Comparison of ENCODE assay signal across 10 cellular contexts in genomic region chr1:8509579-8509978, GRCh38.
DNase-seq lines count a peak whose midpoint lies in the region; ATAC-seq and TF ChIP-seq lines count a peak whose summit lies in the region.
"Had no signal": no experiment of that assay in that cellular context is flagged by ENCODE, and none has a peak within 500 bp of the region (broad histone marks: within the 10 kb centered on the region; RNA-seq: fewer than 3 reads in every experiment).

No MANE protein-coding gene starts in this region.

- intact Hi-C loops in esophagus squamous epithelium (cut with DNase I) = no loop called here

- H4K20me1 ChIP-seq in SU-DHL-6 (ENCODE audit: low read depth, low read length) = no peaks in the 10 kb centered on the region

- H3K9me3 ChIP-seq in CD4-positive, CD25-positive, alpha-beta regulatory T cell (ENCODE audit: control insufficient read depth in 2 of 2, low read length in 2 of 2) = no peaks in the 10 kb centered on the region
- H3K9me3 ChIP-seq in SU-DHL-6 (ENCODE audit: insufficient read depth, low read length) = no peaks in the 10 kb centered on the region
- no peaks in the 10 kb centered on the region for H3K9me3 ChIP-seq in esophagus squamous epithelium
- H3K9me3 ChIP-seq: SJSA1 had no signal

- H3K79me2 ChIP-seq in SU-DHL-6 (ENCODE audit: insufficient read depth, low read length) = peaks cover 55% of the 10 kb centered on the region

- peak overlapping the region; percentile 67 to 89 (median 76) for H3K4me3 Mint-ChIP-seq in CD4-positive, CD25-positive, alpha-beta regulatory T cell

- H3K27me3 Mint-ChIP-seq in CD4-positive, CD25-positive, alpha-beta regulatory T cell = no peaks in the 10 kb centered on the region

- no peaks in the 10 kb centered on the region for H3K9me3 Mint-ChIP-seq in CD4-positive, CD25-positive, alpha-beta regulatory T cell

- TF ChIP-seq CTCF in SU-DHL-6 (IDR thresholded peaks at IDR 0.05; ENCODE audit: insufficient read depth, low read length, poor library complexity, severe bottlenecking) (no peak), esophagus squamous epithelium (IDR thresholded peaks at IDR 0.05) (no peak)

- peak overlapping the region; percentile 85 to 99 (median 96) for H3K27ac Mint-ChIP-seq in CD4-positive, CD25-positive, alpha-beta regulatory T cell

- H3K4me1 ChIP-seq in CD4-positive, CD25-positive, alpha-beta regulatory T cell (ENCODE audit: control insufficient read depth, insufficient read depth, low read length, poor library complexity, severe bottlenecking) = peaks cover 25% of the 10 kb centered on the region
- peaks cover 5 to 20% (median 15%) of the 10 kb centered on the region in 3 donors for H3K4me1 ChIP-seq in esophagus squamous epithelium

- 85 to 95% methylated on average over 6 to 7 of the region's 7 CpGs for WGBS in esophagus squamous epithelium, 2 donors

- H3K27ac ChIP-seq in CD4-positive, CD25-positive, alpha-beta regulatory T cell (ENCODE audit: insufficient read depth, low read length, poor library complexity, severe bottlenecking) = peak overlapping the region; percentile 75
- H3K27ac ChIP-seq in SU-DHL-6 (ENCODE audit: low read depth, low read length) (peak overlapping the region; percentile 96), esophagus squamous epithelium (peak overlapping the region; percentile 33 to 82 (median 65)), skin epidermis (peak overlapping the region in 18 of 21 experiments; percentile 12 to 79 (median 58))

- peak overlapping the region; percentile 42 for H3K9ac ChIP-seq in SU-DHL-6 (ENCODE audit: low read length)

- peak overlapping the region; percentile 72 for H3K4me3 ChIP-seq in CD4-positive, CD25-positive, alpha-beta regulatory T cell (ENCODE audit: low read depth, low read length)
- H3K4me3 ChIP-seq in SU-DHL-6 (ENCODE audit: insufficient read depth, low read length, poor library complexity, severe bottlenecking) = peak overlapping the region; percentile 12
- no peak overlapping the region for H3K4me3 ChIP-seq in esophagus squamous epithelium
- no peak overlapping the region for H3K4me3 ChIP-seq in skin epidermis
- H3K4me3 ChIP-seq: SJSA1 had no signal

- no peak overlapping the region for H2AFZ ChIP-seq in SU-DHL-6 (ENCODE audit: low read depth, low read length, severe bottlenecking)

- TF ChIP-seq POLR2A in esophagus squamous epithelium (IDR thresholded peaks at IDR 0.05) = no peak

- H3K36me3 Mint-ChIP-seq in CD4-positive, CD25-positive, alpha-beta regulatory T cell = peaks cover 18% of the 10 kb centered on the region

- H3F3A ChIP-seq in SU-DHL-6 (ENCODE audit: insufficient read depth) = peaks cover 47% of the 10 kb centered on the region

- ATAC-seq in CD4-positive, CD25-positive, alpha-beta regulatory T cell (ENCODE audit: low read depth in 2 of 2) = no peak

- DNase-seq in CD4-positive, CD25-positive, alpha-beta regulatory T cell = no peak
- no peak for DNase-seq in esophagus squamous epithelium (lab: John Stamatoyannopoulos, UW)
- no peak for DNase-seq in NCI-H748 treated with DMSO at 0.1 percent for 48 hours (lab: John Stamatoyannopoulos, UW)
- no peak for DNase-seq in HuH-7 (ENCODE audit: low spot score)
- DNase-seq in SK-N-DZ (ENCODE audit: low spot score) = no peak
- no peak for DNase-seq in D341Med (ENCODE audit: low spot score)
- DNase-seq: kidney had no signal

- no peaks in the 10 kb centered on the region for H3K9me2 ChIP-seq in SU-DHL-6 (replicated peaks; ENCODE audit: insufficient read depth, low read length)

- peak overlapping the region; percentile 60 for H3K4me2 ChIP-seq in SU-DHL-6 (ENCODE audit: low read depth, low read length, poor library complexity, severe bottlenecking)

- H3K4me1 Mint-ChIP-seq in CD4-positive, CD25-positive, alpha-beta regulatory T cell = peaks cover 21 to 59% (median 31%) of the 10 kb centered on the region in 4 donors

- H3K27me3 ChIP-seq in CD4-positive, CD25-positive, alpha-beta regulatory T cell (ENCODE audit: control insufficient read depth, insufficient read depth, low read length) = no peaks in the 10 kb centered on the region
- H3K27me3 ChIP-seq in SU-DHL-6 (ENCODE audit: low read length) = no peaks in the 10 kb centered on the region
- no peaks in the 10 kb centered on the region for H3K27me3 ChIP-seq in esophagus squamous epithelium
- H3K27me3 ChIP-seq: SJSA1 had no signal

- H3K36me3 ChIP-seq in CD4-positive, CD25-positive, alpha-beta regulatory T cell (ENCODE audit: control insufficient read depth, insufficient read depth, low read length) = peaks cover 10% of the 10 kb centered on the region
- H3K36me3 ChIP-seq in SU-DHL-6 (ENCODE audit: low read length) (peaks cover 5% of the 10 kb centered on the region), esophagus squamous epithelium (peaks cover 0 to 24% (median 0%) of the 10 kb centered on the region in 3 donors)

Comparison
In these comparisons a context has a peak if more than half of its experiments do, and no peak if none do; other contexts are left out.
1. H3K4me3 ChIP-seq: peak in CD4-positive, CD25-positive, alpha-beta regulatory T cell (single experiment) and SU-DHL-6 (single experiment); none in esophagus squamous epithelium (0 of 4) and skin epidermis (0 of 7).
2. Peak in every context shown above with its lines, with median percentiles within 50 percentile points of each other: H3K27ac ChIP-seq.